Comparison of ENCODE assay signal across 7 cellular contexts in genomic region chr5:101715790-101716189, GRCh38.
DNase-seq lines count a peak whose midpoint lies in the region; TF ChIP-seq lines count a peak whose summit lies in the region.
"Not testable (repeated sequence)": the region's sequence is repeated elsewhere in the genome, so short reads cannot be mapped to it uniquely, and the experiment has no call there.

No MANE protein-coding gene starts in this region.

- H3K27ac Mint-ChIP-seq in endodermal cell, neural progenitor cell: not testable (repeated sequence)

- H3K4me1 Mint-ChIP-seq in endodermal cell, neural progenitor cell: not testable (repeated sequence)

- not testable (repeated sequence) for H4K20me1 ChIP-seq in neural progenitor cell (ENCODE audit: low read depth)

- H3K9ac ChIP-seq in endodermal cell (ENCODE audit: extremely low read depth, low read length, poor library complexity, severe bottlenecking); neural progenitor cell: not testable (repeated sequence)

- WGBS in endodermal cell (ENCODE audit: insufficient coverage in 1 of 2, insufficient read length in 1 of 2), 2 experiments, result 79 to 100% methylated on average over 1 to 5 of the region's 5 CpGs

- intact Hi-C loops in posterior vena cava (cut with DNase I), result not testable (repeated sequence)

- peak; percentile 51 for DNase-seq in ELF-1 (ENCODE audit: low read depth, low spot score)
- DNase-seq in NCI-H748 (lab: John Stamatoyannopoulos, UW; ENCODE audit: unreplicated experiment), result peak; percentile 30
- peak; percentile 2 for DNase-seq in UCSD-AML1 (lab: John Stamatoyannopoulos, UW; ENCODE audit: unreplicated experiment)
- peak; percentile 54 for DNase-seq in endodermal cell
- not testable (repeated sequence) for DNase-seq in neural progenitor cell (ENCODE audit: low spot score)
- peak; percentile 68 for DNase-seq in posterior vena cava (ENCODE audit: low spot score)

- H3K4me3 Mint-ChIP-seq in endodermal cell, neural progenitor cell: not testable (repeated sequence)

- H3K9me3 ChIP-seq in endodermal cell (ENCODE audit: control insufficient read depth, low read length); neural progenitor cell (ENCODE audit: low read depth): not testable (repeated sequence)

- H3K36me3 ChIP-seq in endodermal cell (ENCODE audit: control insufficient read depth, insufficient read depth, low read length); neural progenitor cell: not testable (repeated sequence)

- H3K4me1 ChIP-seq in endodermal cell (ENCODE audit: control insufficient read depth, insufficient read depth, low read length); neural progenitor cell: not testable (repeated sequence)

- H3K4me3 ChIP-seq in endodermal cell (ENCODE audit: low read length); neural progenitor cell: not testable (repeated sequence)

- not testable (repeated sequence) for H3K36me3 Mint-ChIP-seq in endodermal cell (ENCODE audit: low read depth); neural progenitor cell

- H2AFZ ChIP-seq in neural progenitor cell (replicated peaks), result peak overlapping the region; percentile 82

- H3F3A ChIP-seq in neural progenitor cell (ENCODE audit: low read depth), result not testable (repeated sequence)

- H3K27ac ChIP-seq in C4-2B, result peak overlapping the region; percentile 82
- not testable (repeated sequence) for H3K27ac ChIP-seq in endodermal cell (ENCODE audit: low read depth, low read length); neural progenitor cell

- not testable (repeated sequence) for TF ChIP-seq CTCF in C4-2B (conservative IDR thresholded peaks at IDR 0.05); endodermal cell (conservative IDR thresholded peaks at IDR 0.05); neural progenitor cell (IDR thresholded peaks at IDR 0.05)

- not testable (repeated sequence) for H3K27me3 Mint-ChIP-seq in endodermal cell (ENCODE audit: insufficient read depth); neural progenitor cell (ENCODE audit: insufficient read depth, low read depth)

- H3K27me3 ChIP-seq in endodermal cell (ENCODE audit: control insufficient read depth, insufficient read depth, low read length, poor library complexity, severe bottlenecking); neural progenitor cell: not testable (repeated sequence)

- H3K9me3 Mint-ChIP-seq in endodermal cell, neural progenitor cell: not testable (repeated sequence)

- not testable (repeated sequence) for H3K79me2 ChIP-seq in neural progenitor cell (ENCODE audit: low read depth)

- not testable (repeated sequence) for H3K4me2 ChIP-seq in neural progenitor cell
